ENCODE assay signal across 10 cellular contexts in the genomic region with DNA sequence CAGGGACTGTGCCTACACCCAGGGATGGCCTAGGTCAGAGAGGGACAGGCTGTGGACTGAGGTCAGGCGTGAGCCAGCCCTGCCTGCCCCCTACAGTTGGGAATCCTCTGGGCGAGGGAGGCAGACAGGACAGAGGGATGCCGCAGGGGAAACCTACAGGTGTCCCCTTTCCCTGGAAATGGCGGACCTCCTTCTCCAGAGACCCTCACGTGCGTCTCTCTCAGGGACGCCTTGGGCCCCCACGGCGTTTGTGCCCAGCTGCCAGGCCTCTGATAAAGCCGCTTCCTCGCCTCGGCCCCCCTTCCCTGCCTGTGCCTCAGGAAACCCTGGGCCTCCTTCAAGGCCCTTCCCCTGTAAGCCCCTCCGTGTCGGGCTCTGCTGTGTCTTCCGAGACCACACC.
A peak's percentile ranks its signal among the peaks of the same experiment; 100 is the strongest.
DNase-seq lines count a peak whose midpoint lies in the region; ATAC-seq and TF ChIP-seq lines count a peak whose summit lies in the region.
"Had no signal": no experiment of that assay in that cellular context is flagged by ENCODE, and none has a peak within 500 bp of the region (broad histone marks: within the 10 kb centered on the region; RNA-seq: fewer than 3 reads in every experiment).

No MANE protein-coding gene starts in this region.

- H3K4me3 ChIP-seq in BJ (ENCODE audit: low read depth, low read length) = peak overlapping the region; percentile 22
- H3K4me3 ChIP-seq in fibroblast of lung (replicated peaks in 1 of 4; ENCODE audit: control extremely low read depth in 1 of 4, insufficient read depth in 1 of 4, low read depth in 3 of 4, low read length in 4 of 4) = no peak overlapping the region
- H3K4me3 ChIP-seq in rectal smooth muscle tissue (ENCODE audit: low read length) = peak overlapping the region; percentile 57
- H3K4me3 ChIP-seq in Karpas-422 (ENCODE audit: low read length) = no peak overlapping the region

- no peaks in the 10 kb centered on the region for H3K36me3 ChIP-seq in BJ (ENCODE audit: control insufficient read depth, insufficient read depth, low read length)
- no peaks in the 10 kb centered on the region for H3K36me3 ChIP-seq in fibroblast of lung (ENCODE audit: control insufficient read depth, insufficient read depth, low read length)
- H3K36me3 ChIP-seq in rectal smooth muscle tissue (ENCODE audit: control insufficient read depth, insufficient read depth, low read length) = no peaks in the 10 kb centered on the region
- H3K36me3 ChIP-seq in Karpas-422 (ENCODE audit: insufficient read depth, low read length) = no peaks in the 10 kb centered on the region

- POLR2A ChIA-PET in BJ (lab: Charles Lee) = interaction anchor here (0.9 kb wide), 1 partner anchor 48 kb away, joined by 7 read pairs; no protein-coding TSS in a partner anchor

- H3K9me3 ChIP-seq in T-helper 17 cell (ENCODE audit: control insufficient read depth, low read length, poor library complexity, severe bottlenecking) = no peaks in the 10 kb centered on the region
- no peaks in the 10 kb centered on the region for H3K9me3 ChIP-seq in fibroblast of lung (ENCODE audit: control insufficient read depth, insufficient read depth, low read depth, low read length)
- no peaks in the 10 kb centered on the region for H3K9me3 ChIP-seq in Karpas-422 (ENCODE audit: low read length)

- peaks cover 13% of the 10 kb centered on the region for H3K4me1 ChIP-seq in fibroblast of lung (ENCODE audit: control insufficient read depth, extremely low read depth, insufficient read depth, low read length)
- H3K4me1 ChIP-seq in rectal smooth muscle tissue (ENCODE audit: control insufficient read depth, insufficient read depth, low read length) = peaks cover 18% of the 10 kb centered on the region
- peaks cover 1% of the 10 kb centered on the region for H3K4me1 ChIP-seq in Karpas-422 (ENCODE audit: low read length)

- no peaks in the 10 kb centered on the region for H3K36me3 Mint-ChIP-seq in T-helper 17 cell (ENCODE audit: low read depth)

- H3K79me2 ChIP-seq in fibroblast of lung (ENCODE audit: control insufficient read depth, insufficient read depth, low read length) (no peaks in the 10 kb centered on the region), Karpas-422 (ENCODE audit: low read length) (no peaks in the 10 kb centered on the region)

- H3K27ac Mint-ChIP-seq in T-helper 17 cell = peak overlapping the region; percentile 86

- H3K9ac ChIP-seq in fibroblast of lung (ENCODE audit: insufficient read depth, low read length) (peak overlapping the region; percentile 80), rectal smooth muscle tissue (ENCODE audit: low read length) (no peak overlapping the region), Karpas-422 (ENCODE audit: low read length) (no peak overlapping the region)

- H3K4me1 Mint-ChIP-seq in T-helper 17 cell = peaks cover 6% of the 10 kb centered on the region

- H3K27me3 ChIP-seq in BJ (ENCODE audit: control insufficient read depth, insufficient read depth, low read length) = no peaks in the 10 kb centered on the region
- no peaks in the 10 kb centered on the region for H3K27me3 ChIP-seq in fibroblast of lung (ENCODE audit: control insufficient read depth, insufficient read depth, low read length)
- no peaks in the 10 kb centered on the region for H3K27me3 ChIP-seq in rectal smooth muscle tissue (ENCODE audit: control insufficient read depth, insufficient read depth, low read length)
- H3K27me3 ChIP-seq in Karpas-422 (ENCODE audit: low read length) = no peaks in the 10 kb centered on the region

- TF ChIP-seq CTCF in BJ (IDR thresholded peaks at IDR 0.05; ENCODE audit: insufficient read depth, low read depth, low read length) = no peak
- TF ChIP-seq CTCF in fibroblast of lung (conservative IDR thresholded peaks at IDR 0.05 in 1 of 2, IDR thresholded peaks at IDR 0.05 in 1 of 2; ENCODE audit: low read depth in 1 of 2, low read length in 2 of 2) = no peak

- no peaks in the 10 kb centered on the region for H3K9me2 ChIP-seq in Karpas-422 (replicated peaks; ENCODE audit: insufficient read depth, low read length)

- DNase-seq in BJ (ENCODE audit: low read depth) (no peak), T-helper 17 cell (no peak), fibroblast of lung (ENCODE audit: low read depth in 2 of 2) (no peak), putamen (ENCODE audit: low spot score) (no peak), Karpas-422 (no peak), COLO829 (ENCODE audit: low spot score) (no peak)
- DNase-seq: NCI-H1105 treated with DMSO at 0.1 percent for 48 hours had no signal

- peak overlapping the region; percentile 68 for H3K4me2 ChIP-seq in fibroblast of lung (ENCODE audit: extremely low read depth, insufficient read depth, low read length)
- H3K4me2 ChIP-seq in Karpas-422 (ENCODE audit: low read depth, low read length, poor library complexity, severe bottlenecking) = no peak overlapping the region

- H3K27ac ChIP-seq in fibroblast of lung (ENCODE audit: insufficient read depth, low read length) (peak overlapping the region; percentile 95), rectal smooth muscle tissue (ENCODE audit: low read depth, low read length) (peak overlapping the region; percentile 92), Karpas-422 (ENCODE audit: low read length) (no peak overlapping the region)

- H2AFZ ChIP-seq in fibroblast of lung (ENCODE audit: low read length) = no peak overlapping the region
- no peak overlapping the region for H2AFZ ChIP-seq in Karpas-422 (ENCODE audit: low read length)

- H3K27me3 Mint-ChIP-seq in T-helper 17 cell = no peaks in the 10 kb centered on the region

- peak overlapping the region; percentile 94 for H3K4me3 Mint-ChIP-seq in T-helper 17 cell

- ATAC-seq in T-helper 17 cell = no peak
- ATAC-seq in GM18861 (IDR thresholded peaks at IDR 0.05; ENCODE audit: unreplicated experiment) = no peak
- ATAC-seq: Panc1 had no signal

- CTCF ChIA-PET in BJ (lab: Yijun Ruan, JAX) = interaction anchor here (1.3 kb wide), 1 partner anchor 284 kb away, joined by 4 read pairs; no protein-coding TSS in a partner anchor

- no peaks in the 10 kb centered on the region for H4K20me1 ChIP-seq in fibroblast of lung (ENCODE audit: control insufficient read depth, extremely low read depth, insufficient read depth, low read length)
- no peaks in the 10 kb centered on the region for H4K20me1 ChIP-seq in Karpas-422 (ENCODE audit: insufficient read depth, low read depth, low read length)

Comparison
In these comparisons a context has a peak if more than half of its experiments do, and no peak if none do; other contexts are left out.
1. H3K4me3 ChIP-seq: peak in BJ (single experiment) and rectal smooth muscle tissue (single experiment); none in fibroblast of lung (0 of 4) and Karpas-422 (single experiment).